Comparison of ENCODE assay signal across 18 cellular contexts in genomic region chr1:20371411-20371810, GRCh38.
A peak's percentile ranks its signal among the peaks of the same experiment; 100 is the strongest.
DNase-seq lines count a peak whose midpoint lies in the region; ATAC-seq, FAIRE-seq and TF ChIP-seq lines count a peak whose summit lies in the region.
"Had no signal": no experiment of that assay in that cellular context is flagged by ENCODE, and none has a peak within 500 bp of the region (broad histone marks: within the 10 kb centered on the region; RNA-seq: fewer than 3 reads in every experiment).

No MANE protein-coding gene starts in this region.

- H2AFZ ChIP-seq in K562 (ENCODE audit: low read depth, low read length) = no peak overlapping the region

- no peak overlapping the region for H3K9ac ChIP-seq in K562 (ENCODE audit: insufficient read depth in 1 of 2, low read depth in 2 of 2, low read length in 2 of 2)

- TF ChIP-seq CTCF in Calu3 (IDR thresholded peaks at IDR 0.05; ENCODE audit: unreplicated experiment) (no peak), K562 (IDR thresholded peaks at IDR 0.05 in 2 of 3, conservative IDR thresholded peaks at IDR 0.05 in 1 of 3; ENCODE audit: insufficient read depth in 2 of 3, low read depth in 1 of 3, low read length in 3 of 3) (no peak)

- no peak overlapping the region for H3K4me2 ChIP-seq in K562 (ENCODE audit: insufficient read depth, low read length)

- POLR2A ChIA-PET in K562 (lab: Yijun Ruan, JAX) = interaction anchor here (0.7 to 1.0 kb wide), 2 partner anchors 12 to 1503 kb away, joined by 3 to 5 read pairs; no protein-coding TSS in a partner anchor

- H3K9me1 ChIP-seq in K562 (ENCODE audit: control insufficient read depth, insufficient read depth, low read length) = no peaks in the 10 kb centered on the region

- peaks cover 13 to 30% of the 10 kb centered on the region in 2 experiments for H3K27me3 ChIP-seq in K562 (ENCODE audit: control insufficient read depth in 2 of 2, insufficient read depth in 2 of 2, low read length in 2 of 2)
- H3K27me3 ChIP-seq: testis had no signal

- no peak overlapping the region for H3K27ac Mint-ChIP-seq in Calu3 (ENCODE audit: unreplicated experiment)
- H3K27ac Mint-ChIP-seq: activated naive CD4-positive, alpha-beta T cell treated with anti-CD3 and anti-CD28 coated beads, Interleukin-2, amount 10 ng/mL, durations not matched to agents 7 days and 5 days had no signal

- intact Hi-C loops in Calu3 (cut with micrococcal nuclease; ENCODE audit: unreplicated experiment) (no loop called here), K562 (cut with micrococcal nuclease) (no loop called here)

- peaks cover 19% of the 10 kb centered on the region for H3K4me1 Mint-ChIP-seq in Calu3 (ENCODE audit: low read depth, unreplicated experiment)
- H3K4me1 Mint-ChIP-seq: activated naive CD4-positive, alpha-beta T cell treated with anti-CD3 and anti-CD28 coated beads, Interleukin-2, amount 10 ng/mL, durations not matched to agents 7 days and 5 days had no signal

- H3K4me3 Mint-ChIP-seq in Calu3 (ENCODE audit: low read depth, unreplicated experiment) = no peak overlapping the region
- H3K4me3 Mint-ChIP-seq: activated naive CD4-positive, alpha-beta T cell treated with anti-CD3 and anti-CD28 coated beads, Interleukin-2, amount 10 ng/mL, durations not matched to agents 7 days and 5 days had no signal

- H3K27ac ChIP-seq in K562 (ENCODE audit: extremely low read depth, low read depth, low read length) = no peak overlapping the region
- H3K27ac ChIP-seq: SJSA1, testis, VCaP had no signal

- in situ Hi-C loops in K562 (cut with MboI) = loop anchor here (5.0 kb wide), 1 partner anchor 121 kb away; no protein-coding TSS in a partner anchor

- no peak for ATAC-seq in K562
- ATAC-seq in HG03095 (IDR thresholded peaks at IDR 0.05; ENCODE audit: unreplicated experiment) = no peak
- ATAC-seq in HG02884 (IDR thresholded peaks at IDR 0.05; ENCODE audit: unreplicated experiment) = no peak
- ATAC-seq: mucosa of descending colon had no signal

- no peaks in the 10 kb centered on the region for H3K9me3 Mint-ChIP-seq in Calu3 (ENCODE audit: low read depth, unreplicated experiment)
- H3K9me3 Mint-ChIP-seq: activated naive CD4-positive, alpha-beta T cell treated with anti-CD3 and anti-CD28 coated beads, Interleukin-2, amount 10 ng/mL, durations not matched to agents 7 days and 5 days had no signal

- H3K4me3 ChIP-seq in K562 = no peak overlapping the region
- H3K4me3 ChIP-seq: mucosa of descending colon, SJSA1, testis had no signal

- TF ChIP-seq EP300 in Ishikawa (IDR thresholded peaks at IDR 0.05; ENCODE audit: borderline replicate concordance) (no peak), K562 (IDR thresholded peaks at IDR 0.05; ENCODE audit: low read length) (no peak)

- no peak for TF ChIP-seq RAD21 in Ishikawa (IDR thresholded peaks at IDR 0.05; ENCODE audit: low read depth)
- TF ChIP-seq RAD21 in K562 (CRISPR knock-in tag; conservative IDR thresholded peaks at IDR 0.05 in 1 of 2, IDR thresholded peaks at IDR 0.05 in 1 of 2) = no peak

- BruUV-seq in Calu3 (replicated peaks; lab: Mats Ljungman, UMichigan) (no TSS peak), K562 (replicated peaks; lab: Mats Ljungman, UMichigan) (no TSS peak)

- TF ChIP-seq POLR2A in K562 (conservative IDR thresholded peaks at IDR 0.05) = no peak

- no peaks in the 10 kb centered on the region for H3K36me3 ChIP-seq in K562 (ENCODE audit: control insufficient read depth, insufficient read depth, low read length)
- H3K36me3 ChIP-seq: SJSA1 had no signal

- DNase-seq in Calu3 (peak; percentile 18), K562 (ENCODE audit: extremely low read depth in 1 of 4, low spot score in 3 of 4) (peak in 1 of 4 experiments; percentile 14), lung microvascular endothelial cell (ENCODE audit: low read depth in 2 of 2) (peak; percentile 16 to 18), NCI-H1092 (lab: John Stamatoyannopoulos, UW) (no peak), retina (no peak)
- DNase-seq: activated naive CD4-positive, alpha-beta T cell treated with anti-CD3 and anti-CD28 coated beads, Interleukin-2, amount 10 ng/mL, durations not matched to agents 7 days and 5 days; AML-193; caudate nucleus; islet precursor cell; mucosa of descending colon; NCI-H2107; testis had no signal

- peaks cover 0 to 4% of the 10 kb centered on the region in 2 experiments; a peak in 1 of 5 replicates for H3K4me1 ChIP-seq in K562 (replicated peaks in 1 of 2; ENCODE audit: control insufficient read depth in 2 of 2, insufficient read depth in 2 of 2, low read length in 2 of 2)

- H3K36me3 Mint-ChIP-seq in Calu3 (ENCODE audit: insufficient read depth, unreplicated experiment) = no peaks in the 10 kb centered on the region
- H3K36me3 Mint-ChIP-seq: activated naive CD4-positive, alpha-beta T cell treated with anti-CD3 and anti-CD28 coated beads, Interleukin-2, amount 10 ng/mL, durations not matched to agents 7 days and 5 days had no signal

- H3K79me2 ChIP-seq in K562 (ENCODE audit: control insufficient read depth, insufficient read depth, low read length) = no peaks in the 10 kb centered on the region

- WGBS in K562 (ENCODE audit: insufficient coverage, low coverage, missing lambda C conversion rate) = 4% methylated on average over 6 of the region's 6 CpGs

- peaks cover 40% of the 10 kb centered on the region for H3K27me3 Mint-ChIP-seq in Calu3 (ENCODE audit: unreplicated experiment)

- no peaks in the 10 kb centered on the region for H3K9me3 ChIP-seq in K562 (replicated peaks; ENCODE audit: control insufficient read depth, insufficient read depth, low read depth, low read length)
- H3K9me3 ChIP-seq: mucosa of descending colon, testis had no signal

- CTCF ChIA-PET in Calu3 (lab: Charles Lee) = no interaction called here
- CTCF ChIA-PET in K562 (lab: Yijun Ruan, JAX; ENCODE audit: low intra/inter-chr PET ratio) = no interaction called here

- no peak for FAIRE-seq in K562 (lab: Jason Lieb, UNC)
- FAIRE-seq: endometrium had no signal

- peaks cover under 1% of the 10 kb centered on the region; the same call in 1 of the 2 replicates for H4K20me1 ChIP-seq in K562 (replicated peaks; ENCODE audit: control insufficient read depth, insufficient read depth, low read length)

TF ChIP-seq in Ishikawa, 13 proteins besides CTCF, POLR2A, EP300 and RAD21:
- TF ChIP-seq EGR1 (IDR thresholded peaks at IDR 0.05) = no peak
- TF ChIP-seq REST (IDR thresholded peaks at IDR 0.05; ENCODE audit: low read depth) = peak; percentile 91

TF ChIP-seq in K562, 482 proteins besides CTCF, POLR2A, EP300 and RAD21:
- TF ChIP-seq MIER1 (IDR thresholded peaks at IDR 0.05; ENCODE audit: low read depth) (peak; percentile 91), EHMT2 (IDR thresholded peaks at IDR 0.05) (peak; percentile 94), REST (CRISPR knock-in tag; IDR thresholded peaks at IDR 0.05; ENCODE audit: low read depth) (peak; percentile 83; the same call in 1 of the 2 replicates), ARHGAP35 (IDR thresholded peaks at IDR 0.05; ENCODE audit: partially characterized antibody) (no peak)

Comparison
In these comparisons a context has a peak if more than half of its experiments do, and no peak if none do; other contexts are left out.
1. DNase-seq: peak in Calu3 (single experiment) and lung microvascular endothelial cell (2 of 2); none in NCI-H1092 (single experiment) and retina (single experiment).